ENCODE assay signal across 9 cellular contexts in the genomic region with DNA sequence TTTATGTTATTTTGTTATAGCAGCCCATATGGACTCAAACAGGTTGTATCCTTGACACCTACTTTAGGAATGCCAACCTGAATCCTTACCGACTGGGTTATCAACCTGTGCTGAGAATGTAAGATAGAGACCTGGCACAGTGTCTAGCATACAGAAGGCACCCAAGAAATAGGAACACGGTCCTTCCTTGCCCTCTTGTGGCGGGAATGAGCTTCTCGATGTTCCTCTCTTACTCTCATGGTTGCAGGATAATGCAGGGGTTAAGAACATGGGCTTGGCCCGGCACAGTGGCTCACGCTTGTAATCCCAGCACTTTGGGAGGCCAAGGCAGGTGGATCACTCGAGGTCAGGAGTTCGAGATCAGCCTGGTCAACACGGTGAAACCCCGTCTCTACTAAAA. TPM values are rescaled to one million over a fixed set of nuclear protein-coding genes. Genes with fewer than 3 reads are reported as not detected.
DNase-seq lines count a peak whose midpoint lies in the region; ATAC-seq, FAIRE-seq and TF ChIP-seq lines count a peak whose summit lies in the region.
"Had no signal": no experiment of that assay in that cellular context is flagged by ENCODE, and none has a peak within 500 bp of the region (broad histone marks: within the 10 kb centered on the region; RNA-seq: fewer than 3 reads in every experiment).

No MANE protein-coding gene starts in this region.

- H3K4me3 Mint-ChIP-seq in CD4-positive, alpha-beta T cell, result no peak overlapping the region

- H3K27me3 ChIP-seq in CD4-positive, alpha-beta T cell (ENCODE audit: control insufficient read depth, insufficient read depth, low read length), result no peaks in the 10 kb centered on the region

- POLR2A ChIA-PET in CD4-positive, alpha-beta T cell (lab: Charles Lee), result no interaction called here

- CTCF ChIA-PET in CD4-positive, alpha-beta T cell (lab: Charles Lee), result interaction anchor here (2.4 kb wide), 1 partner anchor 86 kb away, joined by 5 read pairs; no protein-coding TSS in a partner anchor

- DNase-seq in AG10803 (ENCODE audit: low read depth) (peak; percentile 28), astrocyte of the hippocampus (ENCODE audit: low read depth, low spot score) (peak; percentile 72), left kidney (ENCODE audit: low read depth, low spot score) (peak; percentile 78), H54 (ENCODE audit: insufficient read length, low spot score) (no peak)
- DNase-seq in stimulated activated CD4-positive, alpha-beta T cell treated with anti-CD3 and anti-CD28 coated beads, Interleukin-4, amount 100 ng/mL, for 24 hours, result no peak
- DNase-seq in CD4-positive, alpha-beta T cell, result no peak

- H3K36me3 Mint-ChIP-seq in CD4-positive, alpha-beta T cell (ENCODE audit: low read depth), result peaks cover 83% of the 10 kb centered on the region

- no peak for FAIRE-seq in H54 (lab: Jason Lieb, UNC)

- no peak overlapping the region for H3K27ac Mint-ChIP-seq in CD4-positive, alpha-beta T cell

- no peaks in the 10 kb centered on the region for H3K27me3 Mint-ChIP-seq in CD4-positive, alpha-beta T cell

- no peaks in the 10 kb centered on the region for H3K9me3 ChIP-seq in CD4-positive, alpha-beta T cell (ENCODE audit: control insufficient read depth, low read length)

- intact Hi-C loops in CD4-positive, alpha-beta T cell (cut with DNase I, micrococcal nuclease), result loop anchor here (5.0 to 10.0 kb wide), 3 partner anchors 85 to 565 kb away; partner anchors contain the start of genes GATC (in 1 of the 2) and TRIAP1 (in 1 of the 2)

- no peak for ATAC-seq in GM19452 (IDR thresholded peaks at IDR 0.05; ENCODE audit: unreplicated experiment)
- no peak for ATAC-seq in CD4-positive, alpha-beta T cell (ENCODE audit: poor library complexity)

- peaks cover 4% of the 10 kb centered on the region for H3K4me1 Mint-ChIP-seq in CD4-positive, alpha-beta T cell (ENCODE audit: low read depth)

- no peaks in the 10 kb centered on the region for H3K9me3 Mint-ChIP-seq in CD4-positive, alpha-beta T cell

- TF ChIP-seq CTCF in AG10803 (conservative IDR thresholded peaks at IDR 0.05; ENCODE audit: low read length) (peak; percentile 54), LNCAP (IDR thresholded peaks at IDR 0.05) (peak; percentile 49)
- no peak for TF ChIP-seq CTCF in CD4-positive, alpha-beta T cell (IDR thresholded peaks at IDR 0.05)

- no peak overlapping the region for H3K4me3 ChIP-seq in AG10803 (ENCODE audit: low read length)

- no peak overlapping the region for H3K27ac ChIP-seq in CD4-positive, alpha-beta T cell (ENCODE audit: low read depth, low read length)

- no peak for TF ChIP-seq POLR2A in H54 (IDR thresholded peaks at IDR 0.05; ENCODE audit: low read depth, low read length)

RNA-seq across cellular contexts. Expression of gene C12orf43, which starts 6.5 kb away (rescaled TPM):
- 10 to 100 TPM; 14.4 to 15.8 TPM for total RNA-seq in CD4-positive, alpha-beta T cell

RNA-seq across cellular contexts. Expression of gene OASL, which starts 29.3 kb away (rescaled TPM):
- total RNA-seq in CD4-positive, alpha-beta T cell, result 10 to 100 TPM; 33.0 to 34.7 TPM

RNA-seq across cellular contexts. Expression of gene HNF1A, which starts 31.4 kb away (rescaled TPM):
- not detected for total RNA-seq in CD4-positive, alpha-beta T cell
- total RNA-seq: lung microvascular endothelial cell had no signal

Comparison
In these comparisons a context has a peak if more than half of its experiments do, and no peak if none do; other contexts are left out.
1. DNase-seq: peak in AG10803 (single experiment), astrocyte of the hippocampus (single experiment) and left kidney (single experiment); none in stimulated activated CD4-positive, alpha-beta T cell treated with anti-CD3 and anti-CD28 coated beads, Interleukin-4, amount 100 ng/mL, for 24 hours (single experiment), CD4-positive, alpha-beta T cell (0 of 10) and H54 (single experiment).